Comparison of ENCODE assay signal across 8 cellular contexts in the genomic region with DNA sequence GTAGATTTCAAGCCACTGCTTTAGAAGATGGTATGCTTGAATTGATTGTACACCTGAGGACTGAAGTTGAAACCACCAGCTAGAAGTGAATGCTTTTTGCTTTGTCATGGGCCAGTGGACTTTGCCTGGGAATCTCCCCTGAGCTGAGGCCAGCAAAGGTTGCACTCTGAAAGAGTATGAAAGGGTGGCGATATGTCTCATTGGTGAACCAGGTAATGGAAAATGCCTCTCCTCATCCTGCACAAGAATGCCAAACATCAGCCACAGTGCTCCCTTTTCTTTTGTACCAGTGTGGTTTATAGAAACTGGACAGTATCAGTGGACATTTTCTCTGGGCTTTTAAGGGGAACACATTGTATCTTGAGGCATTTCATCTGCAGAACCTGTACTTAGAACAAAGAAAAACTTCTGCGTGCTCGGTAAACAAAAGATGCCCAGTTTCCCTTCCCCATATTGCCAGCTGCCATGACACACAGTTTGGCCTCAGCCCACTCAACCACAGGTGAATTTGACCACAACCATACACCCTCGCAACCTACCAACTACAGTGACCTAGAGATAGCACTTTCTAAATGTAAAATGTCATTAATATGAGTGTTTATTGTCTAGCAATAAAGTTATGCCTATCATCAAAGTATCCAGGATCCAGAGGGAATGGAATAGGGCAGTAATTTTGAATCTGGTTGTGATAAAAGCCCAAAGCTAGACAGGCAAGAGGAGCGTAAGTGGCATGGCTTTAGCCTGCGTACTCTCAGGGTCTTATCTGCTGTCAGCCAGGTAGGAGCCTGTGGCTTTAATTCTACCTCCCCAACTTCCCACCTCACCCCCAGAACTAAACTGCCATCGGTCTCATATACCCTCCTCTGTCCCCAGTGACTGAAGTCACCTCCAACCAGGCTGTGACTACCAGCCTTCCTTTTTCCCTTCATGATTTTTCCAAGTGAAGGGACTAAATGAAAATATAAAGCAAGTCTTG.
DNase-seq lines count a peak whose midpoint lies in the region; ATAC-seq and TF ChIP-seq lines count a peak whose summit lies in the region.

No MANE protein-coding gene starts in this region.

- H3K36me3 Mint-ChIP-seq in type B pancreatic cell (no peaks in the 10 kb centered on the region), progenitor cell of endocrine pancreas (ENCODE audit: insufficient read depth) (no peaks in the 10 kb centered on the region)

- H3K4me3 Mint-ChIP-seq in type B pancreatic cell (no peak overlapping the region), progenitor cell of endocrine pancreas (ENCODE audit: low read depth) (no peak overlapping the region)

- TF ChIP-seq CTCF in type B pancreatic cell (conservative IDR thresholded peaks at IDR 0.05) (no peak), progenitor cell of endocrine pancreas (IDR thresholded peaks at IDR 0.05; ENCODE audit: unreplicated experiment) (no peak)

- H3K9me3 Mint-ChIP-seq in type B pancreatic cell, result peaks cover 4% of the 10 kb centered on the region
- peaks cover 3% of the 10 kb centered on the region for H3K9me3 Mint-ChIP-seq in progenitor cell of endocrine pancreas (ENCODE audit: low read depth)

- DNase-seq in DMS53 (lab: John Stamatoyannopoulos, UW), result peak; percentile 52
- DNase-seq in DMS53 treated with DMSO at 0.1 percent for 48 hours (lab: John Stamatoyannopoulos, UW; ENCODE audit: unreplicated experiment), result no peak
- DNase-seq in NAMALWA (ENCODE audit: low spot score), result peak; percentile 43
- no peak for DNase-seq in type B pancreatic cell (ENCODE audit: extremely low spot score, unreplicated experiment)
- DNase-seq in NOMO-1 (lab: John Stamatoyannopoulos, UW; ENCODE audit: unreplicated experiment in 2 of 2), result no peak
- no peak for DNase-seq in activated T-cell treated with anti-CD3 and anti-CD28 coated beads, Interleukin-2, amount 50 U/mL, for 48 hours
- no peak for DNase-seq in progenitor cell of endocrine pancreas (ENCODE audit: low spot score, unreplicated experiment)

- ATAC-seq in HG02938 (IDR thresholded peaks at IDR 0.05; ENCODE audit: unreplicated experiment), result peak; percentile 81

- H3K27me3 Mint-ChIP-seq in type B pancreatic cell (no peaks in the 10 kb centered on the region), progenitor cell of endocrine pancreas (peaks cover 16% of the 10 kb centered on the region)

- H3K27ac Mint-ChIP-seq in type B pancreatic cell (peak overlapping the region; percentile 46), progenitor cell of endocrine pancreas (no peak overlapping the region)

- H3K4me1 Mint-ChIP-seq in type B pancreatic cell (ENCODE audit: unreplicated experiment), result peaks cover 5% of the 10 kb centered on the region
- peaks cover 5% of the 10 kb centered on the region for H3K4me1 Mint-ChIP-seq in progenitor cell of endocrine pancreas (ENCODE audit: low read depth)

Comparison
In these comparisons a context has a peak if more than half of its experiments do, and no peak if none do; other contexts are left out.
1. DNase-seq: peak in DMS53 (single experiment) and NAMALWA (single experiment); none in DMS53 treated with DMSO at 0.1 percent for 48 hours (single experiment), type B pancreatic cell (single experiment), NOMO-1 (0 of 2), activated T-cell treated with anti-CD3 and anti-CD28 coated beads, Interleukin-2, amount 50 U/mL, for 48 hours (0 of 2) and progenitor cell of endocrine pancreas (single experiment).